1 cellular context compared by ENCODE assay signal in genomic region chr10:97445722-97446639, GRCh38.
TF ChIP-seq lines count a peak whose summit lies in the region.

EXOSC1 (minus strand) TSS chr10:97446006; CDS start chr10:97445985, 21 bp downstream.
ZDHHC16 (plus strand) TSS chr10:97446175; CDS start chr10:97451676, 5,501 bp downstream.

TF ChIP-seq in HepG2, 621 proteins besides CTCF, POLR2A, EP300 and RAD21 (continued from another document and continues in another):
- TF ChIP-seq DZIP1 (CRISPR knock-in tag; IDR thresholded peaks at IDR 0.05) (no peak; the same call in 1 of the 2 replicates), JUND (CRISPR knock-in tag; IDR thresholded peaks at IDR 0.05) (no peak), ZBTB1 (CRISPR knock-in tag; IDR thresholded peaks at IDR 0.05; ENCODE audit: borderline replicate concordance) (no peak), ZBTB33 (CRISPR knock-in tag; IDR thresholded peaks at IDR 0.05) (no peak), ZNF468 (CRISPR knock-in tag; IDR thresholded peaks at IDR 0.05) (no peak), MEF2D (CRISPR knock-in tag; IDR thresholded peaks at IDR 0.05) (peak; percentile 57), ZNF768 (CRISPR knock-in tag; IDR thresholded peaks at IDR 0.05) (peak; percentile 26; the same call in 1 of the 2 replicates), FOXA1 (IDR thresholded peaks at IDR 0.05) (no peak), FOXA1 (CRISPR knock-in tag; IDR thresholded peaks at IDR 0.05) (no peak), PRDM4 (CRISPR knock-in tag; IDR thresholded peaks at IDR 0.05; ENCODE audit: borderline replicate concordance) (0 out of 2 replicates have a peak, but pooled peaks have one; percentile 29), ZNF687 (CRISPR knock-in tag; IDR thresholded peaks at IDR 0.05) (peak; percentile 83), ZNF207 (IDR thresholded peaks at IDR 0.05; ENCODE audit: borderline replicate concordance) (no peak), ZBED4 (CRISPR knock-in tag; IDR thresholded peaks at IDR 0.05; ENCODE audit: borderline replicate concordance) (peak; percentile 81), ISL2 (CRISPR knock-in tag; IDR thresholded peaks at IDR 0.05) (peak; percentile 54; the same call in 1 of the 2 replicates), THAP11 (CRISPR knock-in tag; IDR thresholded peaks at IDR 0.05) (peak; percentile 100), HNRNPUL1 (IDR thresholded peaks at IDR 0.05; ENCODE audit: low read depth, low read length) (no peak), NR2F1 (CRISPR knock-in tag; IDR thresholded peaks at IDR 0.05) (no peak), ZSCAN25 (CRISPR knock-in tag; IDR thresholded peaks at IDR 0.05) (peak; percentile 72), SUZ12 (IDR thresholded peaks at IDR 0.05; ENCODE audit: low read depth, low read length) (peak; percentile 59), NFIC (IDR thresholded peaks at IDR 0.05; ENCODE audit: low read length) (no peak), FOXK1 (CRISPR knock-in tag; IDR thresholded peaks at IDR 0.05; ENCODE audit: borderline replicate concordance, low read depth) (peak; percentile 87), ZKSCAN8 (CRISPR knock-in tag; IDR thresholded peaks at IDR 0.05; ENCODE audit: borderline replicate concordance) (no peak; the same call in 1 of the 2 replicates), ZBTB7A (CRISPR knock-in tag; IDR thresholded peaks at IDR 0.05) (no peak), ZNF317 (CRISPR knock-in tag; IDR thresholded peaks at IDR 0.05) (peak; percentile 33; the same call in 1 of the 2 replicates), NFE2 (CRISPR knock-in tag; IDR thresholded peaks at IDR 0.05) (no peak), MXD1 (CRISPR knock-in tag; IDR thresholded peaks at IDR 0.05) (no peak; the same call in 1 of the 2 replicates), SCMH1 (CRISPR knock-in tag; IDR thresholded peaks at IDR 0.05; ENCODE audit: borderline replicate concordance) (no peak), SAFB2 (CRISPR knock-in tag; IDR thresholded peaks at IDR 0.05; ENCODE audit: borderline replicate concordance, low read depth) (0 out of 2 replicates have a peak, but pooled peaks have one; percentile 37), SP2 (CRISPR knock-in tag; IDR thresholded peaks at IDR 0.05) (no peak), THYN1 (CRISPR knock-in tag; IDR thresholded peaks at IDR 0.05; ENCODE audit: borderline replicate concordance, low read depth) (no peak), FIP1L1 (IDR thresholded peaks at IDR 0.05; ENCODE audit: borderline replicate concordance, insufficient read depth, low read depth, low read length) (no peak), KLF15 (CRISPR knock-in tag; IDR thresholded peaks at IDR 0.05; ENCODE audit: borderline replicate concordance) (no peak), HMGA1 (CRISPR knock-in tag; conservative IDR thresholded peaks at IDR 0.05) (no peak), KDM6A (CRISPR knock-in tag; IDR thresholded peaks at IDR 0.05; ENCODE audit: low read depth) (no peak), YY1 (IDR thresholded peaks at IDR 0.05; ENCODE audit: insufficient read depth, insufficient replicate concordance, low read depth, low read length) (peak; percentile 93), ARNT (IDR thresholded peaks at IDR 0.05) (no peak), ZFX (CRISPR knock-in tag; IDR thresholded peaks at IDR 0.05; ENCODE audit: low read depth) (peak; percentile 97), NFAT5 (CRISPR knock-in tag; IDR thresholded peaks at IDR 0.05) (no peak), HIVEP1 (CRISPR knock-in tag; IDR thresholded peaks at IDR 0.05) (no peak), BRD4 (CRISPR knock-in tag; IDR thresholded peaks at IDR 0.05) (no peak)
